8 cellular contexts compared by ENCODE assay signal in genomic region chr20:58389968-58390658, GRCh38. TPM values are rescaled to one million over a fixed set of nuclear protein-coding genes. Genes with fewer than 3 reads are reported as not detected.
A peak's percentile ranks its signal among the peaks of the same experiment; 100 is the strongest.
DNase-seq lines count a peak whose midpoint lies in the region; ATAC-seq and TF ChIP-seq lines count a peak whose summit lies in the region.

No MANE protein-coding gene starts in this region.

- H3K36me3 Mint-ChIP-seq in CD4-positive, alpha-beta T cell (ENCODE audit: low read depth): peaks cover 48% of the 10 kb centered on the region
- peaks cover 30% of the 10 kb centered on the region for H3K36me3 Mint-ChIP-seq in endodermal cell (ENCODE audit: low read depth)

- no peak for TF ChIP-seq CTCF in CD4-positive, alpha-beta T cell (IDR thresholded peaks at IDR 0.05)
- TF ChIP-seq CTCF in endodermal cell (conservative IDR thresholded peaks at IDR 0.05): no peak

- CTCF ChIA-PET in CD4-positive, alpha-beta T cell (lab: Charles Lee): interaction anchor here (1.4 to 1.5 kb wide), 3 partner anchors 81 to 156 kb away, joined by 3 to 4 read pairs (median 3); partner anchors contain the start of gene RAB22A

- H3K27ac Mint-ChIP-seq in CD4-positive, alpha-beta T cell: peak overlapping the region; percentile 92
- H3K27ac Mint-ChIP-seq in endodermal cell: peak overlapping the region; percentile 81

- ATAC-seq in CD4-positive, alpha-beta T cell (ENCODE audit: poor library complexity): no peak
- ATAC-seq in GM18907 (IDR thresholded peaks at IDR 0.05; ENCODE audit: unreplicated experiment) (no peak), HG03045 (IDR thresholded peaks at IDR 0.05; ENCODE audit: unreplicated experiment) (no peak)

- no peaks in the 10 kb centered on the region for H3K9me3 ChIP-seq in CD4-positive, alpha-beta T cell (ENCODE audit: control insufficient read depth, low read length)
- H3K9me3 ChIP-seq in endodermal cell (ENCODE audit: control insufficient read depth, low read length) (no peaks in the 10 kb centered on the region), neuron (ENCODE audit: low read length) (peaks cover 2% of the 10 kb centered on the region)

- H3K27me3 ChIP-seq in CD4-positive, alpha-beta T cell (ENCODE audit: control insufficient read depth, insufficient read depth, low read length): no peaks in the 10 kb centered on the region
- H3K27me3 ChIP-seq in endodermal cell (ENCODE audit: control insufficient read depth, insufficient read depth, low read length, poor library complexity, severe bottlenecking): no peaks in the 10 kb centered on the region
- no peaks in the 10 kb centered on the region for H3K27me3 ChIP-seq in neuron (ENCODE audit: insufficient read depth, low read length)

- WGBS in endodermal cell (ENCODE audit: insufficient coverage in 1 of 2, insufficient read length in 1 of 2), 2 experiments: 81 to 86% methylated on average over 10 to 17 of the region's 17 CpGs

- DNase-seq in CD4-positive, alpha-beta T cell: no peak
- DNase-seq in OCI-M1 (lab: John Stamatoyannopoulos, UW): peak; percentile 41
- DNase-seq in endodermal cell: no peak
- no peak for DNase-seq in NCI-H748 treated with DMSO at 0.1 percent for 48 hours (lab: John Stamatoyannopoulos, UW)
- DNase-seq in hypothalamus (lab: John Stamatoyannopoulos, UW): no peak

- H3K27me3 Mint-ChIP-seq in CD4-positive, alpha-beta T cell: no peaks in the 10 kb centered on the region
- H3K27me3 Mint-ChIP-seq in endodermal cell (ENCODE audit: insufficient read depth): no peaks in the 10 kb centered on the region

- H3K4me3 Mint-ChIP-seq in CD4-positive, alpha-beta T cell: peak overlapping the region; percentile 96
- peak overlapping the region; percentile 72 for H3K4me3 Mint-ChIP-seq in endodermal cell

- H3K9ac ChIP-seq in endodermal cell (ENCODE audit: extremely low read depth, low read length, poor library complexity, severe bottlenecking): peak overlapping the region; percentile 74

- H2AFZ ChIP-seq in neuron (ENCODE audit: low read depth, low read length): no peak overlapping the region

- peaks cover 27% of the 10 kb centered on the region for H3K36me3 ChIP-seq in endodermal cell (ENCODE audit: control insufficient read depth, insufficient read depth, low read length)
- peaks cover 21% of the 10 kb centered on the region for H3K36me3 ChIP-seq in neuron (ENCODE audit: insufficient read depth, low read length)

- H3K4me3 ChIP-seq in endodermal cell (ENCODE audit: low read length) (peak overlapping the region; percentile 93), neuron (ENCODE audit: low read length) (peak overlapping the region; percentile 65)

- peaks cover 55% of the 10 kb centered on the region for H3K4me1 Mint-ChIP-seq in CD4-positive, alpha-beta T cell (ENCODE audit: low read depth)
- H3K4me1 Mint-ChIP-seq in endodermal cell: peaks cover 27% of the 10 kb centered on the region

- no peaks in the 10 kb centered on the region for H3K9me3 Mint-ChIP-seq in CD4-positive, alpha-beta T cell
- peaks cover 2% of the 10 kb centered on the region for H3K9me3 Mint-ChIP-seq in endodermal cell

- intact Hi-C loops in CD4-positive, alpha-beta T cell (cut with DNase I, micrococcal nuclease): loop anchor here (1.0 to 10.0 kb wide), 13 partner anchors 19 to 1995 kb away; partner anchors contain the start of genes RAB22A (in 2 of the 2), ATP5F1E (in 1 of the 2), AURKA (in 1 of the 2) and CSTF1 (in 1 of the 2)

- H3K27ac ChIP-seq in CD4-positive, alpha-beta T cell (ENCODE audit: low read depth, low read length): peak overlapping the region; percentile 94
- H3K27ac ChIP-seq in endodermal cell (ENCODE audit: low read depth, low read length): no peak overlapping the region

- H3K4me1 ChIP-seq in endodermal cell (ENCODE audit: control insufficient read depth, insufficient read depth, low read length) (peaks cover 4% of the 10 kb centered on the region), neuron (ENCODE audit: insufficient read depth, low read length) (peaks cover 17% of the 10 kb centered on the region)

- POLR2A ChIA-PET in CD4-positive, alpha-beta T cell (lab: Charles Lee): interaction anchor here (1.3 to 2.6 kb wide), 9 partner anchors 11 to 999 kb away, joined by 3 to 47 read pairs (median 6); partner anchors contain the start of genes RBM38 and STX16

RNA-seq across cellular contexts. Expression of gene VAPB, which starts 1.1 kb away (rescaled TPM):
- 10 to 100 TPM; 25.2 to 29.4 TPM for total RNA-seq in CD4-positive, alpha-beta T cell
- 10 to 100 TPM; 47.3 to 47.5 TPM for total RNA-seq in endodermal cell
- polyA plus RNA-seq in endodermal cell (2013, experiment 1 of 2): 39.5 TPM
- polyA plus RNA-seq in endodermal cell (2013, experiment 2 of 2): 32.1 TPM
